17 cellular contexts compared by ENCODE assay signal in genomic region chr3:171001250-171001893, GRCh38. TPM values are rescaled to one million over a fixed set of nuclear protein-coding genes. Genes with fewer than 3 reads are reported as not detected.
A peak's percentile ranks its signal among the peaks of the same experiment; 100 is the strongest.
DNase-seq lines count a peak whose midpoint lies in the region; ATAC-seq, FAIRE-seq and TF ChIP-seq lines count a peak whose summit lies in the region.
"Had no signal": no experiment of that assay in that cellular context is flagged by ENCODE, and none has a peak within 500 bp of the region (broad histone marks: within the 10 kb centered on the region; RNA-seq: fewer than 3 reads in every experiment).

No MANE protein-coding gene starts in this region.

- H3K36me3 ChIP-seq in kidney (ENCODE audit: control insufficient read depth in 1 of 2, insufficient read depth in 2 of 2, low read length in 2 of 2) = no peaks in the 10 kb centered on the region
- H3K36me3 ChIP-seq: Peyer's patch had no signal

- H3K4me1 ChIP-seq in kidney (ENCODE audit: control insufficient read depth in 1 of 2, insufficient read depth in 1 of 2, low read depth in 1 of 2, low read length in 2 of 2) = peaks cover 5 to 23% of the 10 kb centered on the region in 2 donors

- H3K27me3 Mint-ChIP-seq in WTC11 (ENCODE audit: low read depth) (no peaks in the 10 kb centered on the region), progenitor cell of endocrine pancreas (no peaks in the 10 kb centered on the region)

- no peak overlapping the region for H3K9ac ChIP-seq in kidney (ENCODE audit: low read length in 2 of 2)

- H3K9me3 ChIP-seq in kidney (ENCODE audit: control insufficient read depth in 1 of 2, low read length in 2 of 2) = no peaks in the 10 kb centered on the region
- H3K9me3 ChIP-seq: Peyer's patch had no signal

- H3K9me3 Mint-ChIP-seq in WTC11 (no peaks in the 10 kb centered on the region), progenitor cell of endocrine pancreas (ENCODE audit: low read depth) (no peaks in the 10 kb centered on the region)
- H3K9me3 Mint-ChIP-seq: CD8-positive, alpha-beta T cell had no signal

- intact Hi-C loops in kidney (cut with DNase I) = no loop called here

- CTCF ChIA-PET in WTC11 (lab: Charles Lee) = no interaction called here

- H3K4me1 Mint-ChIP-seq in WTC11 (no peaks in the 10 kb centered on the region), progenitor cell of endocrine pancreas (ENCODE audit: low read depth) (peaks cover 59% of the 10 kb centered on the region)

- TF ChIP-seq CTCF in WTC11 (IDR thresholded peaks at IDR 0.05) (no peak), kidney (IDR thresholded peaks at IDR 0.05; ENCODE audit: borderline replicate concordance, extremely low read depth, insufficient read depth) (no peak), progenitor cell of endocrine pancreas (IDR thresholded peaks at IDR 0.05; ENCODE audit: unreplicated experiment) (no peak)

- POLR2A ChIA-PET in WTC11 (lab: Charles Lee) = no interaction called here

- no peak overlapping the region for H3K4me3 Mint-ChIP-seq in WTC11
- no peak overlapping the region for H3K4me3 Mint-ChIP-seq in progenitor cell of endocrine pancreas (ENCODE audit: low read depth)
- H3K4me3 Mint-ChIP-seq: CD8-positive, alpha-beta T cell had no signal

- H3K36me3 Mint-ChIP-seq in WTC11 = no peaks in the 10 kb centered on the region
- H3K36me3 Mint-ChIP-seq in progenitor cell of endocrine pancreas (ENCODE audit: insufficient read depth) = peaks cover 3% of the 10 kb centered on the region
- H3K36me3 Mint-ChIP-seq: CD8-positive, alpha-beta T cell had no signal

- no peak overlapping the region for H3K4me3 ChIP-seq in kidney (ENCODE audit: low read length in 2 of 2)
- H3K4me3 ChIP-seq: Peyer's patch had no signal

- H3K27ac Mint-ChIP-seq in WTC11 (no peak overlapping the region), progenitor cell of endocrine pancreas (peak overlapping the region; percentile 81)
- H3K27ac Mint-ChIP-seq: CD8-positive, alpha-beta T cell had no signal

- ATAC-seq in WTC11 = no peak
- no peak for ATAC-seq in GM21528 (IDR thresholded peaks at IDR 0.05; ENCODE audit: low FRiP score, unreplicated experiment)
- no peak for ATAC-seq in GM21737 (IDR thresholded peaks at IDR 0.05; ENCODE audit: unreplicated experiment)
- ATAC-seq in GM18868 (IDR thresholded peaks at IDR 0.05; ENCODE audit: unreplicated experiment) = no peak
- ATAC-seq: CD8-positive, alpha-beta T cell had no signal

- DNase-seq in HT-29 (ENCODE audit: low spot score) = peak; percentile 25
- DNase-seq in WTC11 (ENCODE audit: low spot score) = no peak
- DNase-seq in kidney = no peak
- DNase-seq in progenitor cell of endocrine pancreas (ENCODE audit: low spot score, unreplicated experiment) = no peak
- DNase-seq: CD8-positive, alpha-beta T cell; DMS 273 treated with DMSO at 0.1 percent for 48 hours; H7; NCI-H1092; NCI-H446 treated with DMSO at 0.1 percent for 48 hours; NCI-H774; Right ventricle myocardium superior had no signal

- peak; percentile 77 for FAIRE-seq in kidney (lab: Jason Lieb, UNC)

- no peak overlapping the region for H3K27ac ChIP-seq in kidney (ENCODE audit: low read depth in 2 of 2, low read length in 2 of 2)

TF ChIP-seq in WTC11, 78 proteins besides CTCF, POLR2A, EP300 and RAD21:
- peak; percentile 72 for TF ChIP-seq GABPB1 (CRISPR knock-in tag; IDR thresholded peaks at IDR 0.05)
- no peak for TF ChIP-seq ELF4 (CRISPR knock-in tag; IDR thresholded peaks at IDR 0.05; ENCODE audit: low read depth)
- TF ChIP-seq FOXJ3 (CRISPR knock-in tag; IDR thresholded peaks at IDR 0.05; ENCODE audit: borderline replicate concordance) = no peak
- TF ChIP-seq NFATC4 (CRISPR knock-in tag; IDR thresholded peaks at IDR 0.05) = no peak

RNA-seq across cellular contexts. Expression of gene SLC2A2, which starts 25.1 kb away (rescaled TPM):
- total RNA-seq in HT-29 (2014; rRNA removed; shearing (Covaris generic)) = 0.03 and 0.05 TPM in 2 replicates
- total RNA-seq in WTC11 (2021) = 0.16 TPM in 1 of 3 replicates, not detected in the others
- total RNA-seq in kidney = 12.6 TPM
- polyA plus RNA-seq in kidney (ENCODE audit: insufficient read depth, low read depth, low replicate concordance) = 31.0 TPM
- 1.5 TPM in 2 replicates for total RNA-seq in progenitor cell of endocrine pancreas
- total RNA-seq: CD8-positive, alpha-beta T cell; Daoy; H7; Right ventricle myocardium superior had no signal
- polyA plus RNA-seq: BJ had no signal
